19 cellular contexts compared by ENCODE assay signal in genomic region chr15:72175186-72176044, GRCh38. TPM values are rescaled to one million over a fixed set of nuclear protein-coding genes. Genes with fewer than 3 reads are reported as not detected.
DNase-seq lines count a peak whose midpoint lies in the region; ATAC-seq, FAIRE-seq and TF ChIP-seq lines count a peak whose summit lies in the region.
"Had no signal": no experiment of that assay in that cellular context is flagged by ENCODE, and none has a peak within 500 bp of the region (broad histone marks: within the 10 kb centered on the region; RNA-seq: fewer than 3 reads in every experiment).

No MANE protein-coding gene starts in this region.

- H3K4me3 Mint-ChIP-seq in neural progenitor cell = no peak overlapping the region
- H3K4me3 Mint-ChIP-seq: CD4-positive, alpha-beta T cell had no signal

- no peak for TF ChIP-seq RAD21 in K562 (CRISPR knock-in tag; conservative IDR thresholded peaks at IDR 0.05 in 1 of 2, IDR thresholded peaks at IDR 0.05 in 1 of 2)

- no peak overlapping the region for H3K4me3 ChIP-seq in K562
- no peak overlapping the region for H3K4me3 ChIP-seq in neural progenitor cell
- H3K4me3 ChIP-seq: GM12878 had no signal

- no peaks in the 10 kb centered on the region for H3K9me1 ChIP-seq in K562 (ENCODE audit: control insufficient read depth, insufficient read depth, low read length)

- WGBS in K562 (ENCODE audit: insufficient coverage, low coverage, missing lambda C conversion rate) = under 1% methylated on average over 15 of the region's 15 CpGs

- H3K9ac ChIP-seq in K562 (ENCODE audit: insufficient read depth in 1 of 2, low read depth in 2 of 2, low read length in 2 of 2) = no peak overlapping the region
- no peak overlapping the region for H3K9ac ChIP-seq in neural progenitor cell

- no peaks in the 10 kb centered on the region for H3K36me3 ChIP-seq in K562 (ENCODE audit: control insufficient read depth, insufficient read depth, low read length)
- H3K36me3 ChIP-seq in neural progenitor cell = no peaks in the 10 kb centered on the region

- H2AFZ ChIP-seq in K562 (ENCODE audit: low read depth, low read length) (no peak overlapping the region), neural progenitor cell (replicated peaks) (no peak overlapping the region)

- H3F3A ChIP-seq in neural progenitor cell (ENCODE audit: low read depth) = no peaks in the 10 kb centered on the region

- TF ChIP-seq CTCF in K562 (IDR thresholded peaks at IDR 0.05 in 2 of 3, conservative IDR thresholded peaks at IDR 0.05 in 1 of 3; ENCODE audit: insufficient read depth in 2 of 3, low read depth in 1 of 3, low read length in 3 of 3) (no peak), neural progenitor cell (IDR thresholded peaks at IDR 0.05) (no peak)

- FAIRE-seq in K562 (lab: Jason Lieb, UNC) = no peak
- FAIRE-seq: GM12878, GM18507 had no signal

- H3K36me3 Mint-ChIP-seq in neural progenitor cell = no peaks in the 10 kb centered on the region

- DNase-seq in M059J (ENCODE audit: low read depth) = peak; percentile 7
- no peak for DNase-seq in K562 (ENCODE audit: extremely low read depth in 1 of 4, low spot score in 3 of 4)
- DNase-seq in neural progenitor cell (ENCODE audit: low spot score) = no peak
- no peak for DNase-seq in stimulated activated naive CD8-positive, alpha-beta T cell treated with anti-CD3 and anti-CD28 coated beads, Interleukin-15, Interleukin-2, amounts not matched to agents 100 U/mL and 50 U/mL, for 24 hours
- no peak for DNase-seq in NCI-H345 treated with DMSO at 0.1 percent for 48 hours (lab: John Stamatoyannopoulos, UW; ENCODE audit: unreplicated experiment)
- DNase-seq in NCI-H1694 treated with DMSO at 0.1 percent for 48 hours (lab: John Stamatoyannopoulos, UW) = no peak
- DNase-seq: ACHN; Calu3; CD4-positive, alpha-beta T cell; DMS79; H7; NCI-H1105; NCI-H187 treated with DMSO at 0.1 percent for 48 hours; NCI-H446 treated with DMSO at 0.1 percent for 48 hours; NCI-H774 had no signal

- H4K20me1 ChIP-seq in K562 (replicated peaks; ENCODE audit: control insufficient read depth, insufficient read depth, low read length) (peaks cover 10% of the 10 kb centered on the region; the same call in 1 of the 2 replicates), neural progenitor cell (ENCODE audit: low read depth) (no peaks in the 10 kb centered on the region)

- H3K4me1 Mint-ChIP-seq in neural progenitor cell = peaks cover 31% of the 10 kb centered on the region

- no peaks in the 10 kb centered on the region; a peak in 1 of 5 replicates for H3K4me1 ChIP-seq in K562 (replicated peaks in 1 of 2; ENCODE audit: control insufficient read depth in 2 of 2, insufficient read depth in 2 of 2, low read length in 2 of 2)
- H3K4me1 ChIP-seq in neural progenitor cell = peaks cover 17% of the 10 kb centered on the region

- intact Hi-C loops in K562 (cut with micrococcal nuclease) = no loop called here

- TF ChIP-seq EP300 in K562 (IDR thresholded peaks at IDR 0.05; ENCODE audit: low read length) = no peak

- in situ Hi-C loops in K562 (cut with MboI) = no loop called here

- CTCF ChIA-PET in K562 (lab: Yijun Ruan, JAX; ENCODE audit: low intra/inter-chr PET ratio) = no interaction called here

- peaks cover 8% of the 10 kb centered on the region for H3K27me3 Mint-ChIP-seq in neural progenitor cell (ENCODE audit: insufficient read depth, low read depth)
- H3K27me3 Mint-ChIP-seq: CD4-positive, alpha-beta T cell had no signal

- H3K27me3 ChIP-seq in K562 (ENCODE audit: control insufficient read depth in 2 of 2, insufficient read depth in 2 of 2, low read length in 2 of 2) (peaks cover 41 to 82% of the 10 kb centered on the region in 2 experiments), neural progenitor cell (no peaks in the 10 kb centered on the region)

- H3K27ac ChIP-seq in K562 (ENCODE audit: extremely low read depth, low read depth, low read length) (no peak overlapping the region), neural progenitor cell (no peak overlapping the region)

- POLR2A ChIA-PET in K562 (lab: Yijun Ruan, JAX) = no interaction called here

- no peak for ATAC-seq in K562
- peak; percentile 20 for ATAC-seq in stimulated activated naive CD8-positive, alpha-beta T cell treated with anti-CD3 and anti-CD28 coated beads, Interleukin-15, Interleukin-2, amounts not matched to agents 100 U/mL and 50 U/mL, for 24 hours
- no peak for ATAC-seq in HG03469 (IDR thresholded peaks at IDR 0.05; ENCODE audit: unreplicated experiment)
- ATAC-seq: GM12878 had no signal

- H3K9me3 Mint-ChIP-seq in neural progenitor cell = no peaks in the 10 kb centered on the region
- H3K9me3 Mint-ChIP-seq: CD4-positive, alpha-beta T cell had no signal

- H3K4me2 ChIP-seq in K562 (ENCODE audit: insufficient read depth, low read length) = no peak overlapping the region
- H3K4me2 ChIP-seq in neural progenitor cell = no peak overlapping the region

- no peak for TF ChIP-seq POLR2A in K562 (conservative IDR thresholded peaks at IDR 0.05)

- peak overlapping the region; percentile 1 for H3K27ac Mint-ChIP-seq in neural progenitor cell
- H3K27ac Mint-ChIP-seq: CD4-positive, alpha-beta T cell had no signal

- H3K79me2 ChIP-seq in K562 (ENCODE audit: control insufficient read depth, insufficient read depth, low read length) = no peaks in the 10 kb centered on the region
- no peaks in the 10 kb centered on the region for H3K79me2 ChIP-seq in neural progenitor cell (ENCODE audit: low read depth)

- no TSS peak for BruUV-seq in K562 (replicated peaks; lab: Mats Ljungman, UMichigan)

- no peaks in the 10 kb centered on the region for H3K9me3 ChIP-seq in K562 (replicated peaks; ENCODE audit: control insufficient read depth, insufficient read depth, low read depth, low read length)
- no peaks in the 10 kb centered on the region for H3K9me3 ChIP-seq in neural progenitor cell (ENCODE audit: low read depth)

RNA-seq across cellular contexts. Expression of gene GRAMD2A, which starts 22.2 kb away (rescaled TPM):
- total RNA-seq in M059J (2014; rRNA removed; shearing (Covaris generic)) = 0.34 and 0.44 TPM in 2 replicates
- total RNA-seq in K562 (2011; cell fraction: chromatin; rRNA removed; ENCODE audit: low replicate concordance) = 0.28 TPM in 1 of 2 replicates, not detected in the other
- total RNA-seq in K562 (2011; cell fraction: nucleolus; rRNA removed) = 0.17 and 0.26 TPM in 2 replicates
- total RNA-seq in K562 (2011; cell fraction: nucleoplasm; rRNA removed) = 0.15 TPM in 1 of 2 replicates, not detected in the other
- total RNA-seq in K562 (2014; rRNA removed) = not detected in 2 replicates
- not detected in 2 replicates for total RNA-seq in K562 (2014; rRNA removed; fragmentation: Illumina TruSeq; extraction: Trizol)
- not detected in 2 replicates for total RNA-seq in K562 (2015; rRNA removed; fragmentation: Illumina TruSeq; extraction: Trizol)
- not detected in 2 replicates for total RNA-seq in K562 (2021)
- 0.14 and 0.22 TPM in 2 replicates for polyA plus RNA-seq in K562 (2011; rRNA removed)
- polyA plus RNA-seq in K562 (2011; cell fraction: cytosol; rRNA removed) = 0.03 and 0.16 TPM in 2 replicates
- 0.14 and 1.1 TPM in 2 replicates for polyA plus RNA-seq in K562 (2011; cell fraction: nucleus; rRNA removed)
- polyA plus RNA-seq in K562 (2012) = not detected in 2 replicates
- polyA plus RNA-seq in K562 (2014; fragmentation: Illumina TruSeq; extraction: Trizol) = not detected in 2 replicates
- not detected for polyA plus RNA-seq in K562 (2014; fragmentation: Nextera tagmentation; extraction: Ambion mirVana)
- 0.08 TPM in 1 of 2 replicates, not detected in the other for polyA plus RNA-seq in K562 (2014; rRNA removed)
- 0.14 TPM in 1 of 2 replicates, not detected in the other for polyA minus RNA-seq in K562 (2011; rRNA and poly(A)+ RNA removed)
- not detected in 2 replicates for polyA minus RNA-seq in K562 (2011; cell fraction: cytosol; rRNA and poly(A)+ RNA removed)
- 0.40 TPM in 1 of 2 replicates, not detected in the other for polyA minus RNA-seq in K562 (2011; cell fraction: nucleus; rRNA and poly(A)+ RNA removed)
- total RNA-seq in neural progenitor cell (ENCODE audit: low replicate concordance) = 0.40 and 0.43 TPM in 2 replicates
- total RNA-seq: CD4-positive, alpha-beta T cell; G401; GM12878 had no signal

RNA-seq across cellular contexts. Expression of gene PKM, which starts 55.6 kb away (rescaled TPM):
- total RNA-seq in M059J (2014; rRNA removed; shearing (Covaris generic)) = 2,564 and 2,981 TPM in 2 replicates
- total RNA-seq in K562 (2011; cell fraction: chromatin; rRNA removed; ENCODE audit: low replicate concordance) = 776 and 1,084 TPM in 2 replicates
- 622 and 649 TPM in 2 replicates for total RNA-seq in K562 (2011; cell fraction: nucleolus; rRNA removed)
- 690 and 711 TPM in 2 replicates for total RNA-seq in K562 (2011; cell fraction: nucleoplasm; rRNA removed)
- total RNA-seq in K562 (2014; rRNA removed) (368 and 422 TPM in 2 replicates), K562 (2014; rRNA removed; fragmentation: Illumina TruSeq; extraction: Trizol) (309 and 338 TPM in 2 replicates), K562 (2015; rRNA removed; fragmentation: Illumina TruSeq; extraction: Trizol) (472 and 481 TPM in 2 replicates), K562 (2021) (466 and 471 TPM in 2 replicates), neural progenitor cell (ENCODE audit: low replicate concordance) (1,033 and 1,163 TPM in 2 replicates)
- polyA plus RNA-seq in K562 (2011; rRNA removed) (825 and 845 TPM in 2 replicates), K562 (2014; fragmentation: Illumina TruSeq; extraction: Trizol) (507 and 521 TPM in 2 replicates), K562 (2014; fragmentation: Nextera tagmentation; extraction: Ambion mirVana) (100 to 1,000 TPM; 140 to 308 TPM), K562 (2014; rRNA removed) (383 and 417 TPM in 2 replicates)
- 818 and 936 TPM in 2 replicates for polyA plus RNA-seq in K562 (2011; cell fraction: cytosol; rRNA removed)
- polyA plus RNA-seq in K562 (2011; cell fraction: nucleus; rRNA removed) = 810 and 976 TPM in 2 replicates
- 655 and 840 TPM in 2 replicates for polyA plus RNA-seq in K562 (2012)
- polyA minus RNA-seq in K562 (2011; rRNA and poly(A)+ RNA removed) = 1,620 and 1,672 TPM in 2 replicates
- polyA minus RNA-seq in K562 (2011; cell fraction: cytosol; rRNA and poly(A)+ RNA removed) = 474 and 637 TPM in 2 replicates
- 388 and 642 TPM in 2 replicates for polyA minus RNA-seq in K562 (2011; cell fraction: nucleus; rRNA and poly(A)+ RNA removed)

RNA-seq across cellular contexts. Expression of gene SENP8, which starts 57.2 kb away (rescaled TPM):
- 2.2 and 2.5 TPM in 2 replicates for total RNA-seq in M059J (2014; rRNA removed; shearing (Covaris generic))
- total RNA-seq in K562 (2011; cell fraction: chromatin; rRNA removed; ENCODE audit: low replicate concordance) = 0.90 and 2.6 TPM in 2 replicates
- total RNA-seq in K562 (2011; cell fraction: nucleolus; rRNA removed) = 0.50 and 0.66 TPM in 2 replicates
- total RNA-seq in K562 (2011; cell fraction: nucleoplasm; rRNA removed) = 1.0 and 1.4 TPM in 2 replicates
- total RNA-seq in K562 (2014; rRNA removed) (1.4 and 2.1 TPM in 2 replicates), K562 (2014; rRNA removed; fragmentation: Illumina TruSeq; extraction: Trizol) (1.8 and 2.3 TPM in 2 replicates), K562 (2015; rRNA removed; fragmentation: Illumina TruSeq; extraction: Trizol) (1.4 and 1.7 TPM in 2 replicates), K562 (2021) (2.4 and 2.8 TPM in 2 replicates), neural progenitor cell (ENCODE audit: low replicate concordance) (9.0 and 13.5 TPM in 2 replicates)
- polyA plus RNA-seq in K562 (2011; rRNA removed) (5.4 and 5.9 TPM in 2 replicates), K562 (2014; fragmentation: Illumina TruSeq; extraction: Trizol) (3.5 and 3.6 TPM in 2 replicates), K562 (2014; fragmentation: Nextera tagmentation; extraction: Ambion mirVana) (1 to 10 TPM; 3.3 to 4.7 TPM), K562 (2014; rRNA removed) (1.3 and 1.7 TPM in 2 replicates)
- 3.3 and 4.7 TPM in 2 replicates for polyA plus RNA-seq in K562 (2011; cell fraction: cytosol; rRNA removed)
- 3.3 and 4.3 TPM in 2 replicates for polyA plus RNA-seq in K562 (2011; cell fraction: nucleus; rRNA removed)
- 1.6 and 2.1 TPM in 2 replicates for polyA plus RNA-seq in K562 (2012)
- 3.6 and 4.9 TPM in 2 replicates for polyA minus RNA-seq in K562 (2011; rRNA and poly(A)+ RNA removed)
- polyA minus RNA-seq in K562 (2011; cell fraction: cytosol; rRNA and poly(A)+ RNA removed) = 2.4 and 3.0 TPM in 2 replicates
- 0.67 and 1.6 TPM in 2 replicates for polyA minus RNA-seq in K562 (2011; cell fraction: nucleus; rRNA and poly(A)+ RNA removed)

RNA-seq across cellular contexts. Expression of gene MYO9A, which starts 57.5 kb away (rescaled TPM):
- total RNA-seq in M059J (2014; rRNA removed; shearing (Covaris generic)) = 13.1 and 15.0 TPM in 2 replicates
- 14.4 and 52.9 TPM in 2 replicates for total RNA-seq in K562 (2011; cell fraction: chromatin; rRNA removed; ENCODE audit: low replicate concordance)
- 6.7 and 11.4 TPM in 2 replicates for total RNA-seq in K562 (2011; cell fraction: nucleolus; rRNA removed)
- 17.5 and 18.2 TPM in 2 replicates for total RNA-seq in K562 (2011; cell fraction: nucleoplasm; rRNA removed)
- total RNA-seq in K562 (2014; rRNA removed) = 5.4 and 7.1 TPM in 2 replicates
- 14.6 and 15.2 TPM in 2 replicates for total RNA-seq in K562 (2014; rRNA removed; fragmentation: Illumina TruSeq; extraction: Trizol)
- 11.4 and 15.4 TPM in 2 replicates for total RNA-seq in K562 (2015; rRNA removed; fragmentation: Illumina TruSeq; extraction: Trizol)
- 9.4 and 10.6 TPM in 2 replicates for total RNA-seq in K562 (2021)
- polyA plus RNA-seq in K562 (2011; rRNA removed) = 5.2 and 5.8 TPM in 2 replicates
- 3.0 and 5.4 TPM in 2 replicates for polyA plus RNA-seq in K562 (2011; cell fraction: cytosol; rRNA removed)
- polyA plus RNA-seq in K562 (2011; cell fraction: nucleus; rRNA removed) = 11.4 and 16.7 TPM in 2 replicates
- 3.5 and 3.8 TPM in 2 replicates for polyA plus RNA-seq in K562 (2012)
- polyA plus RNA-seq in K562 (2014; fragmentation: Illumina TruSeq; extraction: Trizol) = 4.0 and 6.8 TPM in 2 replicates
- polyA plus RNA-seq in K562 (2014; fragmentation: Nextera tagmentation; extraction: Ambion mirVana) = 1 to 10 TPM; 1.9 to 2.7 TPM
- polyA plus RNA-seq in K562 (2014; rRNA removed) = 2.9 and 3.4 TPM in 2 replicates
- 46.9 and 48.5 TPM in 2 replicates for polyA minus RNA-seq in K562 (2011; rRNA and poly(A)+ RNA removed)
- 14.0 and 17.4 TPM in 2 replicates for polyA minus RNA-seq in K562 (2011; cell fraction: cytosol; rRNA and poly(A)+ RNA removed)
- polyA minus RNA-seq in K562 (2011; cell fraction: nucleus; rRNA and poly(A)+ RNA removed) = 18.4 and 42.0 TPM in 2 replicates
- 19.6 and 38.5 TPM in 2 replicates for total RNA-seq in neural progenitor cell (ENCODE audit: low replicate concordance)
